8 cellular contexts compared by ENCODE assay signal in genomic region chr6:52664185-52664990, GRCh38. TPM values are rescaled to one million over a fixed set of nuclear protein-coding genes. Genes with fewer than 3 reads are reported as not detected.
DNase-seq lines count a peak whose midpoint lies in the region; ATAC-seq and TF ChIP-seq lines count a peak whose summit lies in the region.

No MANE protein-coding gene starts in this region.

- peak; percentile 89 for ATAC-seq in HG03342 (IDR thresholded peaks at IDR 0.05; ENCODE audit: unreplicated experiment)

- POLR2A ChIA-PET in BJ (lab: Charles Lee) = no interaction called here

- CTCF ChIA-PET in BJ (lab: Yijun Ruan, JAX) = interaction anchor here (0.7 to 1.3 kb wide), 4 partner anchors 21 to 362 kb away, joined by 3 to 6 read pairs (median 3); no protein-coding TSS in a partner anchor

- TF ChIP-seq POLR2A in GM19193 (IDR thresholded peaks at IDR 0.05; ENCODE audit: extremely low read depth, insufficient read depth, insufficient read length) = peak; percentile 97

- H3K4me3 ChIP-seq in BJ (ENCODE audit: low read depth, low read length) = peak overlapping the region; percentile 82

- H3K27me3 ChIP-seq in BJ (ENCODE audit: control insufficient read depth, insufficient read depth, low read length) (no peaks in the 10 kb centered on the region), layer of hippocampus (ENCODE audit: control insufficient read depth, insufficient read depth, low read length) (no peaks in the 10 kb centered on the region)

- peaks cover 2% of the 10 kb centered on the region for H3K36me3 ChIP-seq in BJ (ENCODE audit: control insufficient read depth, insufficient read depth, low read length)

- DNase-seq in BJ (ENCODE audit: low read depth) (peak; percentile 66), NCI-H226 (peak; percentile 95), cortex of kidney (lab: John Stamatoyannopoulos, UW) (peak; percentile 27)
- peak; percentile 23 for DNase-seq in activated CD4-positive, alpha-beta T cell treated with anti-CD3 and anti-CD28 coated beads for 1 hour
- DNase-seq in stimulated activated CD4-positive, alpha-beta T cell treated with anti-CD3 and anti-CD28 coated beads, Interleukin-15, amount 100 ng/mL, for 48 hours (ENCODE audit: low read depth in 2 of 2) = peak; percentile 65 to 68

- peak overlapping the region; percentile 57 for H3K27ac ChIP-seq in layer of hippocampus (ENCODE audit: low read depth, low read length)

- TF ChIP-seq CTCF in BJ (IDR thresholded peaks at IDR 0.05; ENCODE audit: insufficient read depth, low read depth, low read length) = no peak

RNA-seq across cellular contexts. Expression of gene TMEM14A, which starts 6.5 kb away (rescaled TPM):
- 20.4 and 30.0 TPM in 2 replicates for polyA plus RNA-seq in BJ (2011; rRNA removed)
- 2.9 and 3.9 TPM in 2 replicates for polyA minus RNA-seq in BJ (2011; rRNA and poly(A)+ RNA removed)

Comparison
In these comparisons a context has a peak if more than half of its experiments do, and no peak if none do; other contexts are left out.
1. Peak in every context shown above with its lines: DNase-seq, ATAC-seq, H3K4me3 ChIP-seq and H3K27ac ChIP-seq.
2. DNase-seq: peak in every context shown above with its lines; median percentile 95 in NCI-H226; 66 in stimulated activated CD4-positive, alpha-beta T cell treated with anti-CD3 and anti-CD28 coated beads, Interleukin-15, amount 100 ng/mL, for 48 hours; 66 in BJ; 27 in cortex of kidney; 23 in activated CD4-positive, alpha-beta T cell treated with anti-CD3 and anti-CD28 coated beads for 1 hour.